Comparison of ENCODE assay signal across 11 cellular contexts in the genomic region with DNA sequence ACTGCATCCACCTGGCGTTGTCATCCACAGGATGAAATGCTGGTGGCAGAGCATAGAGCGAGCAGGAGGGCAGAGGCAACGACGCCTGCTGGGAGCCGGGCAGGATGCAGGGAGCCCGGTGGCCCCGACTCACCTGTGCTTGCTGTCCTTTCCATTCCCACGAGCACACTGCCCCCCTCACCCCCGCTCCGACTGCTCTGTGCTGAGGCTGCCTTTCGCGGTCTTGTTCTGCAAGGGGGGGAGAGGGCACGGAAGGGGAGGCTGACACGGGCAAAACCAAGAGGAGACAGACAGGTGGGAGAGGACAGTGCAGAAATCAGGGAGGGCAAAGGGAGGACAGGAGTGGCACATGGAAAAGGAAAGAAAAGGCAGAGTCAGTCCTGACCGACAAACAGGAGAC. TPM values are rescaled to one million over a fixed set of nuclear protein-coding genes. Genes with fewer than 3 reads are reported as not detected.
"Had no signal": no experiment of that assay in that cellular context is flagged by ENCODE, and none has a peak within 500 bp of the region (broad histone marks: within the 10 kb centered on the region; RNA-seq: fewer than 3 reads in every experiment).

No MANE protein-coding gene starts in this region.

- H3K4me3 ChIP-seq: esophagus muscularis mucosa, gastrocnemius medialis, heart right ventricle, mucosa of descending colon, spleen, stomach had no signal

- H3K27ac ChIP-seq: epithelial cell of prostate, esophagus muscularis mucosa, gastrocnemius medialis, heart right ventricle, neutrophil, spleen, stomach had no signal

- H3K27me3 Mint-ChIP-seq: naive thymus-derived CD8-positive, alpha-beta T cell; stimulated activated naive B cell treated with anti-CD40 and anti-IgM and Interleukin-4, amounts not matched to agents 10 μg/mL and 1 μg/mL and 100 μg/mL, for 72 hours had no signal

- H3K9me3 ChIP-seq: esophagus muscularis mucosa, gastrocnemius medialis, heart right ventricle, mucosa of descending colon, neutrophil, spleen, stomach had no signal

- H3K9me3 Mint-ChIP-seq: naive thymus-derived CD8-positive, alpha-beta T cell; stimulated activated naive B cell treated with anti-CD40 and anti-IgM and Interleukin-4, amounts not matched to agents 10 μg/mL and 1 μg/mL and 100 μg/mL, for 72 hours had no signal

- H3K4me3 Mint-ChIP-seq: naive thymus-derived CD8-positive, alpha-beta T cell; stimulated activated naive B cell treated with anti-CD40 and anti-IgM and Interleukin-4, amounts not matched to agents 10 μg/mL and 1 μg/mL and 100 μg/mL, for 72 hours had no signal

- H3K27me3 ChIP-seq: esophagus muscularis mucosa, gastrocnemius medialis, heart right ventricle, neutrophil, spleen, stomach had no signal

RNA-seq across cellular contexts. Expression of a gene that starts 37.9 kb away (rescaled TPM):
- total RNA-seq: skeletal muscle tissue had no signal
